In the genomic region with DNA sequence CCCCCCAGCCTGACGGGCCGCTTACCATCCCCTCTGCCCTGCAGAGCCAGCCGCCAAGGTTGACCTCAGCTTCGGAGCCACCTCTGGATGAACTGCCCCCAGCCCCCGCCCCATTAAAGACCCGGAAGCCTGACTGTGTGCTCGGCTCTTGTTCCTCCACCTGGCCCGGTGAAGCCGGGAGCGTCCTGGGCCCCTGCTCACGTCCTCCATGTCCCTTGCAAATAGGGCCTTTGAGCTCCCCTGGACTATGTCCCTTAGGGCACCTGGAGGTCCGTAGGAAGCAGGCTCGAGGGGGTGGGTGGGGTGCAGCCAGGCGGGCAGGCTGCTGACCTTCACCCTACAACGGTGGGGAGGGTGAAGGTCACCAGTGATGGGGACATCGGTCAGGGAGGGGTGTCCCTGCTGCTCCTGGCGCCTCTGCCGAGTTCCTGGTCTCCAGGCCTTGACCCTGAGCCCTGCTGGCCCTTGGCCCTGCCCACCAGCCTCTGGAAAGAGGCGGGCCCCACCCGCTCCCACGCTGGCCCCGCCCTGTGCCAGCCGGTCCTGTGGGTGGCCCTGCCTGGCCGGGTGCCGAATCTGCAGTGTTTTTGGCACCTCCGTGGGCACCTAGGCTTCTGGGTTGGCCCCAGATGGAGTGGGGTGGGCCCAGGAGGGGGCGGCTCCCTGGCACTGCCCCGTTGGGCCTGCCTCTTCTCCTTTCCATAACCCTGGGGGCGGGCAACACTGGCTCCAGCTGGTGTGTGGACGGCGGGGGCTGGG, we compare ENCODE assay signal across 8 cellular contexts. TPM values are rescaled to one million over a fixed set of nuclear protein-coding genes. Genes with fewer than 3 reads are reported as not detected.
A peak's percentile ranks its signal among the peaks of the same experiment; 100 is the strongest.
DNase-seq lines count a peak whose midpoint lies in the region; ATAC-seq and TF ChIP-seq lines count a peak whose summit lies in the region.

No MANE protein-coding gene starts in this region.

- no peaks in the 10 kb centered on the region for H3K27me3 ChIP-seq in OCI-LY1 (ENCODE audit: insufficient read depth, low read length)
- H3K27me3 ChIP-seq in endocrine pancreas (ENCODE audit: control insufficient read depth, insufficient read depth, low read length), result no peaks in the 10 kb centered on the region

- H3K9ac ChIP-seq in OCI-LY1 (ENCODE audit: low read length), result peak overlapping the region; percentile 60
- peak overlapping the region; percentile 49 for H3K9ac ChIP-seq in endocrine pancreas (ENCODE audit: control insufficient read depth, insufficient read depth, low read length)

- H4K20me1 ChIP-seq in OCI-LY1 (ENCODE audit: insufficient read depth, low read length), result no peaks in the 10 kb centered on the region

- peaks cover 4% of the 10 kb centered on the region for H3K36me3 Mint-ChIP-seq in nephron (ENCODE audit: low read depth)
- H3K36me3 Mint-ChIP-seq in endothelial cell (ENCODE audit: low read depth, unreplicated experiment), result no peaks in the 10 kb centered on the region

- H3K4me3 Mint-ChIP-seq in nephron (peak overlapping the region; percentile 64 to 82 (median 82)), endothelial cell (ENCODE audit: unreplicated experiment) (no peak overlapping the region)

- H3K9me3 ChIP-seq in OCI-LY1 (ENCODE audit: low read length) (no peaks in the 10 kb centered on the region), endocrine pancreas (ENCODE audit: control insufficient read depth, low read length) (no peaks in the 10 kb centered on the region)

- no peak overlapping the region for H2AFZ ChIP-seq in OCI-LY1 (ENCODE audit: low read length)

- no peaks in the 10 kb centered on the region for H3K9me2 ChIP-seq in OCI-LY1 (ENCODE audit: low read depth, low read length)

- TF ChIP-seq CTCF in OCI-LY1 (IDR thresholded peaks at IDR 0.05; ENCODE audit: low read length), result no peak
- no peak for TF ChIP-seq CTCF in nephron (IDR thresholded peaks at IDR 0.05; ENCODE audit: unreplicated experiment in 3 of 3)
- no peak for TF ChIP-seq CTCF in endothelial cell (IDR thresholded peaks at IDR 0.05; ENCODE audit: unreplicated experiment)

- H3K27ac Mint-ChIP-seq in nephron (peak overlapping the region; percentile 87 to 98 (median 94)), endothelial cell (ENCODE audit: unreplicated experiment) (no peak overlapping the region)

- peak; percentile 40 for DNase-seq in AG20443 (ENCODE audit: low spot score)
- no peak for DNase-seq in AG08396 (ENCODE audit: low spot score)
- DNase-seq in endothelial cell (ENCODE audit: low spot score), result no peak
- no peak for DNase-seq in dermis blood vessel endothelial cell

- H3K4me1 Mint-ChIP-seq in nephron (peaks cover 17% of the 10 kb centered on the region), endothelial cell (ENCODE audit: unreplicated experiment) (peaks cover 7% of the 10 kb centered on the region)

- H3K4me2 ChIP-seq in OCI-LY1 (ENCODE audit: low read length), result peak overlapping the region; percentile 92

- peaks cover 46% of the 10 kb centered on the region for H3K4me1 ChIP-seq in OCI-LY1 (ENCODE audit: insufficient read depth, low read length, severe bottlenecking)
- H3K4me1 ChIP-seq in endocrine pancreas (ENCODE audit: control insufficient read depth, insufficient read depth, low read length), result no peaks in the 10 kb centered on the region

- H3K27me3 Mint-ChIP-seq in nephron (ENCODE audit: low read depth) (no peaks in the 10 kb centered on the region), endothelial cell (ENCODE audit: unreplicated experiment) (peaks cover 17% of the 10 kb centered on the region)

- ATAC-seq in HG02938 (IDR thresholded peaks at IDR 0.05; ENCODE audit: unreplicated experiment), result no peak

- H3K79me2 ChIP-seq in OCI-LY1 (ENCODE audit: insufficient read depth, low read length), result no peaks in the 10 kb centered on the region

- no peaks in the 10 kb centered on the region for H3F3A ChIP-seq in OCI-LY1 (ENCODE audit: insufficient read depth, low read length)

- peak overlapping the region; percentile 71 for H3K27ac ChIP-seq in OCI-LY1 (ENCODE audit: low read depth, low read length, poor library complexity, severe bottlenecking)

- H3K4me3 ChIP-seq in OCI-LY1 (ENCODE audit: low read depth, low read length, poor library complexity, severe bottlenecking), result peak overlapping the region; percentile 50
- H3K4me3 ChIP-seq in endocrine pancreas (ENCODE audit: control insufficient read depth, insufficient read depth, low read length), result no peak overlapping the region

- no peaks in the 10 kb centered on the region for H3K9me3 Mint-ChIP-seq in nephron
- H3K9me3 Mint-ChIP-seq in endothelial cell (ENCODE audit: unreplicated experiment), result no peaks in the 10 kb centered on the region

- peaks cover 5% of the 10 kb centered on the region; the same call in 1 of the 2 replicates for H3K36me3 ChIP-seq in OCI-LY1 (ENCODE audit: insufficient read depth, low read length)
- H3K36me3 ChIP-seq in endocrine pancreas (ENCODE audit: control insufficient read depth, insufficient read depth, low read length), result no peaks in the 10 kb centered on the region

RNA-seq across cellular contexts. Expression of a gene that starts 3.3 kb away (rescaled TPM):
- total RNA-seq in endothelial cell (ENCODE audit: unreplicated experiment) (175 TPM), dermis blood vessel endothelial cell (19.9 and 31.1 TPM in 2 replicates)

RNA-seq across cellular contexts. Expression of a gene that starts 3.5 kb away (rescaled TPM):
- 204 TPM for total RNA-seq in endothelial cell (ENCODE audit: unreplicated experiment)
- total RNA-seq in dermis blood vessel endothelial cell, result 22.1 and 27.9 TPM in 2 replicates

RNA-seq across cellular contexts. Expression of a gene that starts 7.1 kb away (rescaled TPM):
- total RNA-seq in endothelial cell (ENCODE audit: unreplicated experiment), result 10.4 TPM
- 2.7 and 2.8 TPM in 2 replicates for total RNA-seq in dermis blood vessel endothelial cell

RNA-seq across cellular contexts. Expression of a gene that starts 24.3 kb away (rescaled TPM):
- 315 TPM for total RNA-seq in endothelial cell (ENCODE audit: unreplicated experiment)
- total RNA-seq in dermis blood vessel endothelial cell, result 83.1 and 192 TPM in 2 replicates

RNA-seq across cellular contexts. Expression of a gene that starts 30.5 kb away (rescaled TPM):
- total RNA-seq in endothelial cell (ENCODE audit: unreplicated experiment) (22.7 TPM), dermis blood vessel endothelial cell (22.0 and 25.0 TPM in 2 replicates)
